ENCODE assay signal across 10 cellular contexts in the genomic region with DNA sequence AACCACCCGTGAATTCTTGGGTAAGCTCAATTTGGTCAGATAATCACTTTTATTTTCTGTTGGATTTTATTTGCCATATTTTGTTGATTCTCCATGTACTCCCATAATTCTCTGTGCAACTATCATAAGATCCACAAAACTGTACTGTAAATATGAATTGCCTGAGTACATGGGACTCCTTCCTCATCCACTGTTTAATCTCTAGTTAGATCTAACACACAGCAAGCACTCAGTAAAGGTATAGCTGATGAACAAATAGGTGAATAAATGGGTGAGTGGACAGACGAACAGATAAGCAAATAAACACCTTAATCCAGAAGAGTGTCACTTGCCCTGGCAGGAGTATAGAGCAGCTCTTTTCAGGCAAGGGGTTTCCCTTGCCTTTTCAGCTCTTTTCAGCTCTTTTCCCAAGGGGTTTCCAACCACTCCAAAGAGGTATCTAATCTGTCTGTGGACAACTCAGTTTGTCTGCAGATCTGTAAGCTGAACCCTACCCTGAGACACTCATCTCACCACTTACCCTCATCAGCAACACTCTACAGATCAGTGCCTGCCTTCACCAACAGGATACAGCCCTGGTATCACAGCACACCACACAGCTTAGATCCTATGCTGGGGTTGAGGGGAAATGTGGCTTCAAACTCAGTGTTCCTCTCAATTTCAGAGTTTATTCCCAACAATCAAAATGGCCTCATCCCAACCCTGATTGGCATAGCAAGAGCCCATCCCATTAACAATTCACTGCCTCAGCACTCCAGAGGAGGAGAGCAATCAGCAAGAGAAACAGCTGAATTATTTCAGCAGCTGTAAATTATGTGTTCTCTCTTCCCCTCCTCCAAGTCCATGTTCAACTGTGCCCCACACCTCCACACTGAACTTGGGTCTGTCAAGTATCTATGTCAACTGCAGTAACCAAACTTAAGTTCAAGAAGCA. TPM values are rescaled to one million over a fixed set of nuclear protein-coding genes. Genes with fewer than 3 reads are reported as not detected.
DNase-seq lines count a peak whose midpoint lies in the region; ATAC-seq and TF ChIP-seq lines count a peak whose summit lies in the region.
"Had no signal": no experiment of that assay in that cellular context is flagged by ENCODE, and none has a peak within 500 bp of the region (broad histone marks: within the 10 kb centered on the region; RNA-seq: fewer than 3 reads in every experiment).

No MANE protein-coding gene starts in this region.

- POLR2A ChIA-PET in CD8-positive, alpha-beta T cell (lab: Charles Lee), result no interaction called here

- no peaks in the 10 kb centered on the region for H3K27me3 ChIP-seq in esophagus muscularis mucosa
- no peaks in the 10 kb centered on the region for H3K27me3 ChIP-seq in CD8-positive, alpha-beta T cell (ENCODE audit: insufficient read depth, low read length)

- H3K9me3 ChIP-seq in esophagus muscularis mucosa, result no peaks in the 10 kb centered on the region
- H3K9me3 ChIP-seq in CD8-positive, alpha-beta T cell (ENCODE audit: low read length), result no peaks in the 10 kb centered on the region

- H3K9me3 Mint-ChIP-seq in stimulated activated naive B cell treated with anti-CD40 and anti-IgM and Interleukin-4, amounts not matched to agents 10 μg/mL and 1 μg/mL and 100 μg/mL, for 72 hours, result peaks cover 0 to 2% of the 10 kb centered on the region in 2 donors
- no peaks in the 10 kb centered on the region for H3K9me3 Mint-ChIP-seq in CD8-positive, alpha-beta T cell
- H3K9me3 Mint-ChIP-seq: naive thymus-derived CD8-positive, alpha-beta T cell had no signal

- CTCF ChIA-PET in CD8-positive, alpha-beta T cell (lab: Charles Lee), result interaction anchor here (0.7 kb wide), 1 partner anchor 11 kb away, joined by 3 read pairs; no protein-coding TSS in a partner anchor

- peak overlapping the region; percentile 42 to 66 (median 54) for H3K27ac ChIP-seq in esophagus muscularis mucosa (replicated peaks in 1 of 4)
- no peak overlapping the region for H3K27ac ChIP-seq in CD8-positive, alpha-beta T cell (ENCODE audit: low read depth, low read length)

- no peak overlapping the region for H3K4me3 ChIP-seq in esophagus muscularis mucosa
- no peak overlapping the region for H3K4me3 ChIP-seq in CD8-positive, alpha-beta T cell (ENCODE audit: low read depth, low read length)

- peaks cover 4 to 5% of the 10 kb centered on the region in 2 donors for H3K36me3 Mint-ChIP-seq in stimulated activated naive B cell treated with anti-CD40 and anti-IgM and Interleukin-4, amounts not matched to agents 10 μg/mL and 1 μg/mL and 100 μg/mL, for 72 hours
- no peaks in the 10 kb centered on the region for H3K36me3 Mint-ChIP-seq in CD8-positive, alpha-beta T cell

- peak; percentile 80 for DNase-seq in NCI-H187 treated with DMSO at 0.1 percent for 48 hours (lab: John Stamatoyannopoulos, UW)
- DNase-seq in esophagus muscularis mucosa (ENCODE audit: extremely low spot score), result no peak
- DNase-seq in stimulated activated naive B cell treated with anti-CD40 and anti-IgM and Interleukin-4, amounts not matched to agents 10 μg/mL and 1 μg/mL and 100 μg/mL, for 72 hours, result no peak
- DNase-seq in stimulated activated CD4-positive, alpha-beta T cell treated with anti-CD3 and anti-CD28 coated beads, Interleukin-2, amount 100 ng/mL, for 48 hours, result no peak
- DNase-seq in CD8-positive, alpha-beta T cell, result no peak
- DNase-seq: activated naive CD4-positive, alpha-beta T cell treated with Interleukin-2 at 50 U/mL for 16 hours; MM.1S; naive thymus-derived CD8-positive, alpha-beta T cell had no signal

- no peaks in the 10 kb centered on the region for H3K27me3 Mint-ChIP-seq in stimulated activated naive B cell treated with anti-CD40 and anti-IgM and Interleukin-4, amounts not matched to agents 10 μg/mL and 1 μg/mL and 100 μg/mL, for 72 hours
- H3K27me3 Mint-ChIP-seq in CD8-positive, alpha-beta T cell (ENCODE audit: low read depth), result no peaks in the 10 kb centered on the region
- H3K27me3 Mint-ChIP-seq: naive thymus-derived CD8-positive, alpha-beta T cell had no signal

- H3K4me3 Mint-ChIP-seq in stimulated activated naive B cell treated with anti-CD40 and anti-IgM and Interleukin-4, amounts not matched to agents 10 μg/mL and 1 μg/mL and 100 μg/mL, for 72 hours, result no peak overlapping the region
- no peak overlapping the region for H3K4me3 Mint-ChIP-seq in CD8-positive, alpha-beta T cell
- H3K4me3 Mint-ChIP-seq: naive thymus-derived CD8-positive, alpha-beta T cell had no signal

- no peak for TF ChIP-seq POLR2A in esophagus muscularis mucosa (IDR thresholded peaks at IDR 0.05; ENCODE audit: low read depth)

- TF ChIP-seq CTCF in esophagus muscularis mucosa (IDR thresholded peaks at IDR 0.05), result no peak
- TF ChIP-seq CTCF in CD8-positive, alpha-beta T cell (IDR thresholded peaks at IDR 0.05), result no peak

- no peaks in the 10 kb centered on the region for H3K36me3 ChIP-seq in esophagus muscularis mucosa
- H3K36me3 ChIP-seq in CD8-positive, alpha-beta T cell (ENCODE audit: insufficient read depth, low read length), result no peaks in the 10 kb centered on the region

- intact Hi-C loops in esophagus muscularis mucosa (cut with DNase I), result loop anchor here (5.0 kb wide), 1 partner anchor 40 kb away; no protein-coding TSS in a partner anchor
- intact Hi-C loops in CD8-positive, alpha-beta T cell (cut with DNase I, micrococcal nuclease), result no loop called here

- TF ChIP-seq EP300 in esophagus muscularis mucosa (IDR thresholded peaks at IDR 0.05), result no peak

- peak overlapping the region; percentile 59 for H3K27ac Mint-ChIP-seq in stimulated activated naive B cell treated with anti-CD40 and anti-IgM and Interleukin-4, amounts not matched to agents 10 μg/mL and 1 μg/mL and 100 μg/mL, for 72 hours
- no peak overlapping the region for H3K27ac Mint-ChIP-seq in CD8-positive, alpha-beta T cell

- WGBS in esophagus muscularis mucosa, result 58% methylated on average over 2 of the region's 2 CpGs

- peaks cover 29 to 55% of the 10 kb centered on the region in 2 donors for H3K4me1 Mint-ChIP-seq in stimulated activated naive B cell treated with anti-CD40 and anti-IgM and Interleukin-4, amounts not matched to agents 10 μg/mL and 1 μg/mL and 100 μg/mL, for 72 hours
- peaks cover 3% of the 10 kb centered on the region for H3K4me1 Mint-ChIP-seq in CD8-positive, alpha-beta T cell (ENCODE audit: low read depth)

- peak; percentile 60 for ATAC-seq in GM21390 (IDR thresholded peaks at IDR 0.05; ENCODE audit: unreplicated experiment)
- ATAC-seq in stimulated activated naive B cell treated with anti-CD40 and anti-IgM and Interleukin-4, amounts not matched to agents 10 μg/mL and 1 μg/mL and 100 μg/mL, for 72 hours (replicated peaks), result peak; percentile 78 to 86
- no peak for ATAC-seq in CD8-positive, alpha-beta T cell
- no peak for ATAC-seq in GM18861 (IDR thresholded peaks at IDR 0.05; ENCODE audit: unreplicated experiment)
- ATAC-seq: naive thymus-derived CD8-positive, alpha-beta T cell had no signal

- H3K4me1 ChIP-seq in esophagus muscularis mucosa, result peaks cover 43 to 63% (median 60%) of the 10 kb centered on the region in 4 donors
- no peaks in the 10 kb centered on the region for H3K4me1 ChIP-seq in CD8-positive, alpha-beta T cell (ENCODE audit: insufficient read depth, low read length)

RNA-seq across cellular contexts. Expression of gene SIL1, which starts 51.1 kb away (rescaled TPM):
- 10 to 100 TPM; 20.3 to 39.2 (median 29.1) TPM for total RNA-seq in esophagus muscularis mucosa
- 10 to 100 TPM; 14.0 to 19.5 TPM for total RNA-seq in CD8-positive, alpha-beta T cell

Comparison
In these comparisons a context has a peak if more than half of its experiments do, and no peak if none do; other contexts are left out.
1. ATAC-seq: peak in GM21390 (single experiment) and stimulated activated naive B cell treated with anti-CD40 and anti-IgM and Interleukin-4, amounts not matched to agents 10 μg/mL and 1 μg/mL and 100 μg/mL, for 72 hours (2 of 2); none in CD8-positive, alpha-beta T cell (single experiment) and GM18861 (single experiment).